Comparison of ENCODE assay signal across 32 cellular contexts in genomic region chr14:63393002-63393401, GRCh38.
"Had no signal": no experiment of that assay in that cellular context is flagged by ENCODE, and none has a peak within 500 bp of the region (broad histone marks: within the 10 kb centered on the region; RNA-seq: fewer than 3 reads in every experiment).

No MANE protein-coding gene starts in this region.

- H3K4me3 Mint-ChIP-seq: activated B cell treated with CpG ODN at 0.5 μM for 24 hours; activated naive CD4-positive, alpha-beta T cell treated with anti-CD3 and anti-CD28 coated beads, Interleukin-2, amount 10 ng/mL, durations not matched to agents 7 days and 5 days; activated naive CD8-positive, alpha-beta T cell treated with anti-CD3 and anti-CD28 coated beads, Interleukin-2, amount 10 ng/mL, durations not matched to agents 7 days and 5 days; activated T-cell treated with anti-CD3 and anti-CD28 coated beads, Interleukin-2, amount 50 U/mL, for 24 hours; activated T-cell treated with anti-CD3 and anti-CD28 coated beads, Interleukin-2, amount 50 U/mL, for 72 hours; brain; dendritic cell treated with granulocyte-macrophage colony-stimulating factor and Interleukin-4, amounts not matched to agents 40 ng/mL and 50 ng/mL, for 4 days; endodermal cell; T-cell; T-helper 1 cell treated with Interleukin-12 subunit alpha and Interleukin-12 subunit beta and Interleukin-4 antibody, amounts not matched to agents 30 μg/mL and 1 μg/mL, for 36 hours; T-helper 2 cell treated with Interferon-gamma antibody and Interleukin-4, amounts not matched to agents 5 μg/mL and 100 μg/mL, for 36 hours had no signal

- H3K9me3 ChIP-seq: ascending aorta, breast epithelium, colonic mucosa had no signal

- H3K4me3 ChIP-seq: ascending aorta, breast epithelium, cardiac muscle cell, colonic mucosa, dorsolateral prefrontal cortex had no signal

- H3K36me3 ChIP-seq: breast epithelium, cardiac muscle cell had no signal

- H3K9me3 Mint-ChIP-seq: activated B cell treated with CpG ODN at 0.5 μM for 24 hours; activated naive CD4-positive, alpha-beta T cell treated with anti-CD3 and anti-CD28 coated beads, Interleukin-2, amount 10 ng/mL, durations not matched to agents 7 days and 5 days; activated naive CD4-positive, alpha-beta T cell treated with anti-CD3 and anti-CD28 coated beads, Interleukin-2, amount 50 U/mL, for 72 hours; activated naive CD8-positive, alpha-beta T cell treated with anti-CD3 and anti-CD28 coated beads, Interleukin-2, amount 10 ng/mL, durations not matched to agents 7 days and 5 days; activated T-cell treated with anti-CD3 and anti-CD28 coated beads, Interleukin-2, amount 50 U/mL, for 24 hours; activated T-cell treated with anti-CD3 and anti-CD28 coated beads, Interleukin-2, amount 50 U/mL, for 72 hours; dendritic cell treated with granulocyte-macrophage colony-stimulating factor and Interleukin-4, amounts not matched to agents 40 ng/mL and 50 ng/mL, for 4 days; endodermal cell; T-cell; T-helper 1 cell treated with Interleukin-12 subunit alpha and Interleukin-12 subunit beta and Interleukin-4 antibody, amounts not matched to agents 30 μg/mL and 1 μg/mL, for 36 hours; T-helper 2 cell treated with Interferon-gamma antibody and Interleukin-4, amounts not matched to agents 5 μg/mL and 100 μg/mL, for 36 hours had no signal

- H3K27me3 Mint-ChIP-seq: activated B cell treated with CpG ODN at 0.5 μM for 24 hours; activated naive CD4-positive, alpha-beta T cell treated with anti-CD3 and anti-CD28 coated beads, Interleukin-2, amount 10 ng/mL, durations not matched to agents 7 days and 5 days; activated naive CD8-positive, alpha-beta T cell treated with anti-CD3 and anti-CD28 coated beads, Interleukin-2, amount 10 ng/mL, durations not matched to agents 7 days and 5 days; activated T-cell treated with anti-CD3 and anti-CD28 coated beads, Interleukin-2, amount 50 U/mL, for 24 hours; brain; dendritic cell treated with granulocyte-macrophage colony-stimulating factor and Interleukin-4, amounts not matched to agents 40 ng/mL and 50 ng/mL, for 4 days; T-cell had no signal

- H3K27me3 ChIP-seq: ascending aorta, breast epithelium, cardiac muscle cell, colonic mucosa, dorsolateral prefrontal cortex had no signal

- H3K27ac ChIP-seq: ascending aorta, breast epithelium, cardiac muscle cell, colonic mucosa, WERI-Rb-1 had no signal

- ATAC-seq: activated CD4-positive, CD25-positive, alpha-beta regulatory T cell treated with anti-CD3 and anti-CD28 coated beads, Interleukin-2, amount 50 U/mL, for 24 hours; activated naive CD4-positive, alpha-beta T cell treated with anti-CD3 and anti-CD28 coated beads, Interleukin-2, amount 50 U/mL, for 72 hours; activated T-cell treated with anti-CD3 and anti-CD28 coated beads, Interleukin-2, amount 50 U/mL, for 72 hours; esophagus mucosa; T-cell had no signal

- H3K4me1 Mint-ChIP-seq: activated B cell treated with CpG ODN at 0.5 μM for 24 hours, brain had no signal

- H3K4me1 ChIP-seq: ascending aorta, breast epithelium, colonic mucosa had no signal

- H3K27ac Mint-ChIP-seq: activated B cell treated with CpG ODN at 0.5 μM for 24 hours; activated naive CD4-positive, alpha-beta T cell treated with anti-CD3 and anti-CD28 coated beads, Interleukin-2, amount 10 ng/mL, durations not matched to agents 7 days and 5 days; activated naive CD4-positive, alpha-beta T cell treated with anti-CD3 and anti-CD28 coated beads, Interleukin-2, amount 50 U/mL, for 72 hours; activated naive CD8-positive, alpha-beta T cell treated with anti-CD3 and anti-CD28 coated beads, Interleukin-2, amount 10 ng/mL, durations not matched to agents 7 days and 5 days; activated T-cell treated with anti-CD3 and anti-CD28 coated beads, Interleukin-2, amount 50 U/mL, for 24 hours; activated T-cell treated with anti-CD3 and anti-CD28 coated beads, Interleukin-2, amount 50 U/mL, for 72 hours; dendritic cell treated with granulocyte-macrophage colony-stimulating factor and Interleukin-4, amounts not matched to agents 40 ng/mL and 50 ng/mL, for 4 days; endodermal cell; T-cell; T-helper 1 cell treated with Interleukin-12 subunit alpha and Interleukin-12 subunit beta and Interleukin-4 antibody, amounts not matched to agents 30 μg/mL and 1 μg/mL, for 36 hours; T-helper 2 cell treated with Interferon-gamma antibody and Interleukin-4, amounts not matched to agents 5 μg/mL and 100 μg/mL, for 36 hours had no signal

- DNase-seq: activated B cell treated with CpG ODN at 0.5 μM for 24 hours; activated CD4-positive, alpha-beta T cell treated with anti-CD3 and anti-CD28 coated beads for 48 hours; activated CD4-positive, alpha-beta T cell treated with anti-CD3 and anti-CD28 coated beads, Interleukin-2, amount 50 U/mL, for 1 hour; activated CD4-positive, alpha-beta T cell treated with anti-CD3 and anti-CD28 coated beads, Interleukin-2, amount 50 U/mL, for 48 hours; activated CD8-positive, alpha-beta memory T cell treated with anti-CD3 and anti-CD28 coated beads, Interleukin-2, amount 50 U/mL, for 48 hours; activated gamma-delta T cell; activated naive CD4-positive, alpha-beta T cell; activated naive CD4-positive, alpha-beta T cell treated with anti-CD3 and anti-CD28 coated beads, Interleukin-2, amount 10 ng/mL, durations not matched to agents 7 days and 5 days; activated naive CD8-positive, alpha-beta T cell treated with anti-CD3 and anti-CD28 coated beads, Interleukin-2, amount 10 ng/mL, durations not matched to agents 7 days and 5 days; activated T-cell treated with anti-CD3 and anti-CD28 coated beads for 4 hours; activated T-cell treated with anti-CD3 and anti-CD28 coated beads, Interleukin-2, amount 50 U/mL, for 24 hours; activated T-cell treated with anti-CD3 and anti-CD28 coated beads, Interleukin-2, amount 50 U/mL, for 72 hours; central memory CD4-positive, alpha-beta T cell; cerebellar nuclear complex; colonic mucosa; dorsolateral prefrontal cortex; effector memory CD4-positive, alpha-beta T cell; endodermal cell; head of caudate nucleus; T-cell; T1000; WERI-Rb-1 had no signal
